2 cellular contexts compared by ENCODE assay signal in the genomic region with DNA sequence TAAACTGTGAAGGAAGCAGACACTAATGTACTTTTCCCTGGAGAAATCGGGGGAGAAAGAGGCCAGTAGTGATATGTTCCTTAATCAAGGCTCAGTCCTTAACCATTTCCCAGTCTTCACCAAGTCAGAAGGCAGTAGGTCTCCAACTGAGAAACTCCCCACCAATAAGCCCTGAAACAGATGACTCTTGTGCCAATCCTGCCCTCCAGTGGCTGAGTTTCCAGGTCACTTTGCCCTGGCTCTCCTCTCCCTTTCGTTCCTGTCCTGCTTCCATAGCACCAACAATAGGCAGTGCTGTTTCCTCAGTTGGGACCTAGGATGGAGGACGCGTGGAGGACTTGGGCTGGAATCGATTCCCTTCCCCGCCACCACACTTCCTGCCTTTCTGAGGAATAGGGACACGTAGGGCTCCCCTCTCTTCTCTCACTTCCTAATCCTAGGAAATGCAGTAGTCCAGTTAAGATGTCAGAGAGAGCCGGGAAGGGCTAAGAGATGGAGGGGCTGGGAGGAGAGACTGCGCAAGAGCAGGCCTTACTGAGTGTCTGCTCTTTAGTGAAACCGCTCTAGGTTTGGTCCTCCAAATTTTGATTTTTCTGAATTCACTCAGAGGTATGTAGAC.
TF ChIP-seq lines count a peak whose summit lies in the region.

No MANE protein-coding gene starts in this region.

TF ChIP-seq in GM12878, 131 proteins besides CTCF, POLR2A, EP300 and RAD21:
- TF ChIP-seq RCOR1 (conservative IDR thresholded peaks at IDR 0.05; ENCODE audit: low read depth, low read length) = no peak
- TF ChIP-seq, protein P1, sequence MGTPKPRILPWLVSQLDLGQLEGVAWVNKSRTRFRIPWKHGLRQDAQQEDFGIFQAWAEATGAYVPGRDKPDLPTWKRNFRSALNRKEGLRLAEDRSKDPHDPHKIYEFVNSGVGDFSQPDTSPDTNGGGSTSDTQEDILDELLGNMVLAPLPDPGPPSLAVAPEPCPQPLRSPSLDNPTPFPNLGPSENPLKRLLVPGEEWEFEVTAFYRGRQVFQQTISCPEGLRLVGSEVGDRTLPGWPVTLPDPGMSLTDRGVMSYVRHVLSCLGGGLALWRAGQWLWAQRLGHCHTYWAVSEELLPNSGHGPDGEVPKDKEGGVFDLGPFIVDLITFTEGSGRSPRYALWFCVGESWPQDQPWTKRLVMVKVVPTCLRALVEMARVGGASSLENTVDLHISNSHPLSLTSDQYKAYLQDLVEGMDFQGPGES (IDR thresholded peaks at IDR 0.05) = no peak
- no peak for TF ChIP-seq KLF5 (IDR thresholded peaks at IDR 0.05; ENCODE audit: partially characterized antibody)
- TF ChIP-seq SMAD1 (IDR thresholded peaks at IDR 0.05; ENCODE audit: low read depth, partially characterized antibody) = no peak
- TF ChIP-seq HDAC2 (IDR thresholded peaks at IDR 0.05) = no peak
- no peak for TF ChIP-seq CHD4 (IDR thresholded peaks at IDR 0.05)
- no peak for TF ChIP-seq SIN3A (IDR thresholded peaks at IDR 0.05; ENCODE audit: low read depth, low read length)
- TF ChIP-seq SMARCA5 (IDR thresholded peaks at IDR 0.05) = 0 out of 2 replicates have a peak, but pooled peaks have one; percentile 37
- 0 out of 2 replicates have a peak, but pooled peaks have one; percentile 11 for TF ChIP-seq IRF4 (IDR thresholded peaks at IDR 0.05; ENCODE audit: low read depth, low read length)
- TF ChIP-seq NRF1 (conservative IDR thresholded peaks at IDR 0.05; ENCODE audit: low read depth, low read length) = no peak
- TF ChIP-seq ZSCAN29 (IDR thresholded peaks at IDR 0.05) = no peak
- no peak for TF ChIP-seq ATF2 (IDR thresholded peaks at IDR 0.05; ENCODE audit: low read length)
- TF ChIP-seq POU2F2 (IDR thresholded peaks at IDR 0.05; ENCODE audit: borderline replicate concordance, low read depth, low read length) = no peak
- no peak for TF ChIP-seq RELB (IDR thresholded peaks at IDR 0.05; ENCODE audit: low read depth)
- peak; percentile 68 for TF ChIP-seq SMC3 (IDR thresholded peaks at IDR 0.05; ENCODE audit: borderline replicate concordance, low read length)
- TF ChIP-seq TAF1 (IDR thresholded peaks at IDR 0.05; ENCODE audit: borderline replicate concordance, low read depth, low read length) = no peak
- TF ChIP-seq IKZF1 (conservative IDR thresholded peaks at IDR 0.05) = 0 out of 2 replicates have a peak, but pooled peaks have one; percentile 24
- TF ChIP-seq SPI1 (IDR thresholded peaks at IDR 0.05; ENCODE audit: borderline replicate concordance, insufficient read depth, low read depth, low read length) = no peak

TF ChIP-seq in HepG2, 621 proteins besides CTCF, POLR2A, EP300 and RAD21 (continues in another document):
- TF ChIP-seq SCMH1 (CRISPR knock-in tag; IDR thresholded peaks at IDR 0.05; ENCODE audit: borderline replicate concordance) = no peak
- peak; percentile 28; the same call in 1 of the 2 replicates for TF ChIP-seq IKZF5 (CRISPR knock-in tag; IDR thresholded peaks at IDR 0.05)
- TF ChIP-seq, protein P2, sequence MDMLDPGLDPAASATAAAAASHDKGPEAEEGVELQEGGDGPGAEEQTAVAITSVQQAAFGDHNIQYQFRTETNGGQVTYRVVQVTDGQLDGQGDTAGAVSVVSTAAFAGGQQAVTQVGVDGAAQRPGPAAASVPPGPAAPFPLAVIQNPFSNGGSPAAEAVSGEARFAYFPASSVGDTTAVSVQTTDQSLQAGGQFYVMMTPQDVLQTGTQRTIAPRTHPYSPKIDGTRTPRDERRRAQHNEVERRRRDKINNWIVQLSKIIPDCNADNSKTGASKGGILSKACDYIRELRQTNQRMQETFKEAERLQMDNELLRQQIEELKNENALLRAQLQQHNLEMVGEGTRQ (IDR thresholded peaks at IDR 0.05; ENCODE audit: low read depth, low read length) = no peak
- TF ChIP-seq, protein P2 (CRISPR knock-in tag; IDR thresholded peaks at IDR 0.05; ENCODE audit: borderline replicate concordance) = no peak
- no peak for TF ChIP-seq ASH2L (IDR thresholded peaks at IDR 0.05; ENCODE audit: insufficient read length, low read depth, low read length)
- TF ChIP-seq NFKBIZ (CRISPR knock-in tag; IDR thresholded peaks at IDR 0.05) = no peak
- TF ChIP-seq ZNF24 (IDR thresholded peaks at IDR 0.05) = no peak
- no peak for TF ChIP-seq POGK (CRISPR knock-in tag; conservative IDR thresholded peaks at IDR 0.05)
- no peak for TF ChIP-seq ZNF607 (CRISPR knock-in tag; IDR thresholded peaks at IDR 0.05; ENCODE audit: borderline replicate concordance)
- TF ChIP-seq POGZ (CRISPR knock-in tag; IDR thresholded peaks at IDR 0.05) = no peak
- TF ChIP-seq MAFF (IDR thresholded peaks at IDR 0.05; ENCODE audit: low read depth, low read length) = no peak
- TF ChIP-seq RERE (CRISPR knock-in tag; IDR thresholded peaks at IDR 0.05; ENCODE audit: low read depth) = no peak
- TF ChIP-seq FOXP1 (IDR thresholded peaks at IDR 0.05) = no peak
- TF ChIP-seq FOXP1 (CRISPR knock-in tag; IDR thresholded peaks at IDR 0.05) = no peak
- TF ChIP-seq ZNF10 (CRISPR knock-in tag; IDR thresholded peaks at IDR 0.05; ENCODE audit: borderline replicate concordance, low read depth) = no peak
- peak; percentile 16; the same call in 1 of the 2 replicates for TF ChIP-seq HOXA3 (CRISPR knock-in tag; IDR thresholded peaks at IDR 0.05)
- no peak for TF ChIP-seq ZNF503 (CRISPR knock-in tag; IDR thresholded peaks at IDR 0.05)
- TF ChIP-seq RFXANK (CRISPR knock-in tag; IDR thresholded peaks at IDR 0.05) = no peak
- no peak for TF ChIP-seq ZFP41 (CRISPR knock-in tag; IDR thresholded peaks at IDR 0.05; ENCODE audit: borderline replicate concordance)
- no peak for TF ChIP-seq ZNF3 (CRISPR knock-in tag; IDR thresholded peaks at IDR 0.05)
- TF ChIP-seq IRF2 (CRISPR knock-in tag; IDR thresholded peaks at IDR 0.05) = 0 out of 2 replicates have a peak, but pooled peaks have one; percentile 23
- TF ChIP-seq, protein P3, sequence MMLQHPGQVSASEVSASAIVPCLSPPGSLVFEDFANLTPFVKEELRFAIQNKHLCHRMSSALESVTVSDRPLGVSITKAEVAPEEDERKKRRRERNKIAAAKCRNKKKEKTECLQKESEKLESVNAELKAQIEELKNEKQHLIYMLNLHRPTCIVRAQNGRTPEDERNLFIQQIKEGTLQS (CRISPR knock-in tag; IDR thresholded peaks at IDR 0.05) = no peak
- TF ChIP-seq ERF (CRISPR knock-in tag; IDR thresholded peaks at IDR 0.05) = 0 out of 2 replicates have a peak, but pooled peaks have one; percentile 18
- TF ChIP-seq ETV5 (CRISPR knock-in tag; IDR thresholded peaks at IDR 0.05; ENCODE audit: borderline replicate concordance) = peak; percentile 16; the same call in 1 of the 2 replicates
- TF ChIP-seq, protein P4, sequence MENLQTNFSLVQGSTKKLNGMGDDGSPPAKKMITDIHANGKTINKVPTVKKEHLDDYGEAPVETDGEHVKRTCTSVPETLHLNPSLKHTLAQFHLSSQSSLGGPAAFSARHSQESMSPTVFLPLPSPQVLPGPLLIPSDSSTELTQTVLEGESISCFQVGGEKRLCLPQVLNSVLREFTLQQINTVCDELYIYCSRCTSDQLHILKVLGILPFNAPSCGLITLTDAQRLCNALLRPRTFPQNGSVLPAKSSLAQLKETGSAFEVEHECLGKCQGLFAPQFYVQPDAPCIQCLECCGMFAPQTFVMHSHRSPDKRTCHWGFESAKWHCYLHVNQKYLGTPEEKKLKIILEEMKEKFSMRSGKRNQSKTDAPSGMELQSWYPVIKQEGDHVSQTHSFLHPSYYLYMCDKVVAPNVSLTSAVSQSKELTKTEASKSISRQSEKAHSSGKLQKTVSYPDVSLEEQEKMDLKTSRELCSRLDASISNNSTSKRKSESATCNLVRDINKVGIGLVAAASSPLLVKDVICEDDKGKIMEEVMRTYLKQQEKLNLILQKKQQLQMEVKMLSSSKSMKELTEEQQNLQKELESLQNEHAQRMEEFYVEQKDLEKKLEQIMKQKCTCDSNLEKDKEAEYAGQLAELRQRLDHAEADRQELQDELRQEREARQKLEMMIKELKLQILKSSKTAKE (CRISPR knock-in tag; IDR thresholded peaks at IDR 0.05; ENCODE audit: borderline replicate concordance) = no peak
- no peak for TF ChIP-seq SOX6 (IDR thresholded peaks at IDR 0.05)
- TF ChIP-seq SOX6 (CRISPR knock-in tag; IDR thresholded peaks at IDR 0.05) = no peak
- TF ChIP-seq DRAP1 (CRISPR knock-in tag; IDR thresholded peaks at IDR 0.05) = 0 out of 2 replicates have a peak, but pooled peaks have one; percentile 17
- 0 out of 2 replicates have a peak, but pooled peaks have one; percentile 14 for TF ChIP-seq ZKSCAN1 (IDR thresholded peaks at IDR 0.05; ENCODE audit: low read length)
- no peak for TF ChIP-seq EHMT2 (IDR thresholded peaks at IDR 0.05; ENCODE audit: borderline replicate concordance, low read depth, low read length)
- TF ChIP-seq ZNF788 (CRISPR knock-in tag; IDR thresholded peaks at IDR 0.05; ENCODE audit: borderline replicate concordance) = no peak
- TF ChIP-seq ARNTL (CRISPR knock-in tag; IDR thresholded peaks at IDR 0.05) = no peak
- TF ChIP-seq SP140L (CRISPR knock-in tag; IDR thresholded peaks at IDR 0.05; ENCODE audit: borderline replicate concordance) = no peak
- no peak for TF ChIP-seq HCFC1 (IDR thresholded peaks at IDR 0.05; ENCODE audit: low read depth, low read length)
- 0 out of 2 replicates have a peak, but pooled peaks have one; percentile 37 for TF ChIP-seq MIXL1 (CRISPR knock-in tag; IDR thresholded peaks at IDR 0.05)
- no peak for TF ChIP-seq NRL (CRISPR knock-in tag; IDR thresholded peaks at IDR 0.05; ENCODE audit: borderline replicate concordance)
